Comparison of ENCODE assay signal across 1 cellular context in genomic region chr4:154590329-154591006, GRCh38.
TF ChIP-seq lines count a peak whose summit lies in the region.

Gene FGA, minus strand, starts transcription at chr4:154590742. Its CDS starts 55 bp downstream, at chr4:154590687.

TF ChIP-seq in HepG2, 621 proteins besides CTCF, POLR2A, EP300 and RAD21 (continued from another document and continues in another):
- TF ChIP-seq EHMT2 (IDR thresholded peaks at IDR 0.05; ENCODE audit: borderline replicate concordance, low read depth, low read length) (peak; percentile 56; the same call in 1 of the 2 replicates), HINFP (CRISPR knock-in tag; IDR thresholded peaks at IDR 0.05; ENCODE audit: low read depth) (peak; percentile 69; the same call in 1 of the 2 replicates), ZNF737 (CRISPR knock-in tag; IDR thresholded peaks at IDR 0.05; ENCODE audit: borderline replicate concordance) (no peak), PATZ1 (CRISPR knock-in tag; IDR thresholded peaks at IDR 0.05) (peak; percentile 83), NR2F6 (IDR thresholded peaks at IDR 0.05) (peak; percentile 91), NR2F6 (CRISPR knock-in tag; IDR thresholded peaks at IDR 0.05) (peak; percentile 94), TFDP1 (CRISPR knock-in tag; IDR thresholded peaks at IDR 0.05; ENCODE audit: borderline replicate concordance) (peak; percentile 42; the same call in 1 of the 2 replicates), DMAP1 (CRISPR knock-in tag; IDR thresholded peaks at IDR 0.05) (peak; percentile 75; the same call in 1 of the 2 replicates), MXD3 (CRISPR knock-in tag; IDR thresholded peaks at IDR 0.05) (no peak), ZNF749 (CRISPR knock-in tag; IDR thresholded peaks at IDR 0.05; ENCODE audit: borderline replicate concordance) (peak; percentile 37; the same call in 1 of the 2 replicates), CEBPG (CRISPR knock-in tag; IDR thresholded peaks at IDR 0.05) (peak; percentile 99), ZNF792 (CRISPR knock-in tag; IDR thresholded peaks at IDR 0.05) (peak; percentile 87; the same call in 1 of the 2 replicates), ZNF570 (CRISPR knock-in tag; IDR thresholded peaks at IDR 0.05; ENCODE audit: borderline replicate concordance) (no peak), ZFP41 (CRISPR knock-in tag; IDR thresholded peaks at IDR 0.05; ENCODE audit: borderline replicate concordance) (no peak), FOXK1 (CRISPR knock-in tag; IDR thresholded peaks at IDR 0.05; ENCODE audit: borderline replicate concordance, low read depth) (peak; percentile 96), ZNF879 (CRISPR knock-in tag; IDR thresholded peaks at IDR 0.05) (0 out of 2 replicates have a peak, but pooled peaks have one; percentile 41), TARDBP (CRISPR knock-in tag; IDR thresholded peaks at IDR 0.05) (peak; percentile 93), BCLAF1 (IDR thresholded peaks at IDR 0.05) (no peak), TBX2 (CRISPR knock-in tag; IDR thresholded peaks at IDR 0.05; ENCODE audit: borderline replicate concordance) (peak; percentile 99), BORCS8-MEF2B (CRISPR knock-in tag; IDR thresholded peaks at IDR 0.05) (peak; percentile 90; the same call in 1 of the 2 replicates), FOXO4 (CRISPR knock-in tag; conservative IDR thresholded peaks at IDR 0.05) (0 out of 2 replicates have a peak, but pooled peaks have one; percentile 55), FOXO1 (CRISPR knock-in tag; IDR thresholded peaks at IDR 0.05) (peak; percentile 99), ARID5B (CRISPR knock-in tag; IDR thresholded peaks at IDR 0.05) (peak; percentile 100), ELF3 (CRISPR knock-in tag; IDR thresholded peaks at IDR 0.05) (peak; percentile 96), ZNF160 (CRISPR knock-in tag; IDR thresholded peaks at IDR 0.05) (0 out of 2 replicates have a peak, but pooled peaks have one; percentile 36), ZNF136 (CRISPR knock-in tag; IDR thresholded peaks at IDR 0.05; ENCODE audit: low read depth) (peak; percentile 81; the same call in 1 of the 2 replicates), ZNF501 (CRISPR knock-in tag; IDR thresholded peaks at IDR 0.05) (0 out of 2 replicates have a peak, but pooled peaks have one; percentile 41), ZNF850 (CRISPR knock-in tag; conservative IDR thresholded peaks at IDR 0.05) (no peak), PHF5A (CRISPR knock-in tag; IDR thresholded peaks at IDR 0.05; ENCODE audit: low read depth, unreplicated experiment) (peak; percentile 53), ZNF263 (CRISPR knock-in tag; IDR thresholded peaks at IDR 0.05) (peak; percentile 93), USF2 (IDR thresholded peaks at IDR 0.05; ENCODE audit: low read depth, low read length) (no peak), USF2 (CRISPR knock-in tag; IDR thresholded peaks at IDR 0.05; ENCODE audit: borderline replicate concordance) (no peak), ZNF777 (CRISPR knock-in tag; IDR thresholded peaks at IDR 0.05) (0 out of 2 replicates have a peak, but pooled peaks have one; percentile 25), GFI1 (CRISPR knock-in tag; IDR thresholded peaks at IDR 0.05; ENCODE audit: borderline replicate concordance) (peak; percentile 97), PHF21A (CRISPR knock-in tag; IDR thresholded peaks at IDR 0.05) (peak; percentile 90; the same call in 1 of the 2 replicates), ZNF609 (CRISPR knock-in tag; IDR thresholded peaks at IDR 0.05; ENCODE audit: borderline replicate concordance) (peak; percentile 98), ZNF256 (CRISPR knock-in tag; conservative IDR thresholded peaks at IDR 0.05) (0 out of 2 replicates have a peak, but pooled peaks have one; percentile 60), ZNF766 (CRISPR knock-in tag; IDR thresholded peaks at IDR 0.05; ENCODE audit: borderline replicate concordance) (peak; percentile 59; the same call in 1 of the 2 replicates), SRY (CRISPR knock-in tag; IDR thresholded peaks at IDR 0.05) (no peak; the same call in 1 of the 2 replicates), SOX6 (IDR thresholded peaks at IDR 0.05) (no peak), SOX6 (CRISPR knock-in tag; IDR thresholded peaks at IDR 0.05) (peak; percentile 100)
